13 cellular contexts compared by ENCODE assay signal in the genomic region with DNA sequence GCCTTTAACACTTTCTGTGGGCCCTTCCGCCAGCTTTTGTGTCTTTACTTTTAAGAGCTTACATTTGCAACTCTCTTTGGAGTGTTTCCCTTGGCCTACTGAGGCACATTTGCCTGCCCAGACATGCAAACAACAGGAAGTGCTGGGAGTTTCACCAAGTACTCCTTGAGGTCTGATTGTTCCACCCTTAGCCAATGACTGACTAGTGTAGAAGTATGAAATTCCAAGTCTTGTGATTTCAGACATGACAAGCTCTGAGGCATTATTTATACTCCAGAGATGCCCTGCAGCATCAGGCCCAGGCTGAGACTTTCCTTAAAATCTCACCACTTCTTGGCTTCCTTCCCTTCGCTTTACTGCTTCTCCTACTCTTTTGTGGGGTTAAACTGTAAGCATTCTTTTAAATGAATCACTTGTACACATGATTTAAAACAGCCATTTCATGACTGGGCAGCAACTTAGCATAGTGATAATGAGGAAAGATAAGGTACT.
DNase-seq lines count a peak whose midpoint lies in the region; ATAC-seq, FAIRE-seq and TF ChIP-seq lines count a peak whose summit lies in the region.
"Had no signal": no experiment of that assay in that cellular context is flagged by ENCODE, and none has a peak within 500 bp of the region (broad histone marks: within the 10 kb centered on the region; RNA-seq: fewer than 3 reads in every experiment).

No MANE protein-coding gene starts in this region.

- intact Hi-C loops in endothelial cell of umbilical vein (cut with micrococcal nuclease), result loop anchor here (2.0 kb wide), 1 partner anchor 74 kb away; no protein-coding TSS in a partner anchor

- no peak for ATAC-seq in HG02623 (IDR thresholded peaks at IDR 0.05; ENCODE audit: unreplicated experiment)
- ATAC-seq in HG02588 (IDR thresholded peaks at IDR 0.05; ENCODE audit: unreplicated experiment), result no peak
- no peak for ATAC-seq in HG03196 (IDR thresholded peaks at IDR 0.05; ENCODE audit: unreplicated experiment)
- ATAC-seq: mucosa of descending colon had no signal

- no TSS peak for BruUV-seq in endothelial cell of umbilical vein (replicated peaks; lab: Mats Ljungman, UMichigan)

- H3K9ac ChIP-seq in endothelial cell of umbilical vein (replicated peaks; ENCODE audit: extremely low read depth, insufficient read depth, low read length), result no peak overlapping the region
- H3K9ac ChIP-seq: BLaER1 treated with 17β-estradiol and CSF1 and Interleukin-3, amounts not matched to agents 10 nM and 100 nM had no signal

- POLR2A ChIA-PET in BJ (lab: Charles Lee) (no interaction called here), endothelial cell of umbilical vein (lab: Charles Lee) (no interaction called here)

- no peaks in the 10 kb centered on the region for H3K9me1 ChIP-seq in endothelial cell of umbilical vein (replicated peaks; ENCODE audit: control insufficient read depth, extremely low read depth, insufficient read depth, low read length)

- no peaks in the 10 kb centered on the region for H3K9me3 ChIP-seq in endothelial cell of umbilical vein (replicated peaks; ENCODE audit: control insufficient read depth, insufficient read depth, low read length)
- H3K9me3 ChIP-seq: BLaER1 treated with 17β-estradiol and CSF1 and Interleukin-3, amounts not matched to agents 10 nM and 100 nM; mucosa of descending colon; sigmoid colon; transverse colon had no signal

- H3K27me3 ChIP-seq in BJ (ENCODE audit: control insufficient read depth, insufficient read depth, low read length) (no peaks in the 10 kb centered on the region), endothelial cell of umbilical vein (ENCODE audit: control insufficient read depth in 2 of 2, insufficient read depth in 2 of 2, low read length in 2 of 2) (no peaks in the 10 kb centered on the region)
- H3K27me3 ChIP-seq: BLaER1 treated with 17β-estradiol and CSF1 and Interleukin-3, amounts not matched to agents 10 nM and 100 nM; sigmoid colon; transverse colon had no signal

- peak overlapping the region; percentile 54 for H2AFZ ChIP-seq in endothelial cell of umbilical vein (ENCODE audit: low read depth, low read length)

- DNase-seq in BJ (ENCODE audit: low read depth) (peak; percentile 92), NCI-H446 treated with DMSO at 0.1 percent for 48 hours (lab: John Stamatoyannopoulos, UW) (peak; percentile 29), endothelial cell of umbilical vein (ENCODE audit: low read depth, low spot score) (peak; percentile 2), medulla oblongata (ENCODE audit: extremely low spot score) (peak; percentile 44), KBM-7 (no peak)
- DNase-seq: mucosa of descending colon, RPMI8226, sigmoid colon, transverse colon had no signal

- CTCF ChIA-PET in BJ (lab: Yijun Ruan, JAX) (interaction anchor here (0.5 to 0.9 kb wide), 2 partner anchors 12 to 29 kb away, joined by 3 to 4 read pairs; no protein-coding TSS in a partner anchor), endothelial cell of umbilical vein (lab: Charles Lee) (interaction anchor here (1.4 kb wide), 1 partner anchor 9 kb away, joined by 3 read pairs; no protein-coding TSS in a partner anchor)

- H3K79me2 ChIP-seq in endothelial cell of umbilical vein (ENCODE audit: control insufficient read depth, insufficient read depth, low read length), result no peaks in the 10 kb centered on the region

- no peaks in the 10 kb centered on the region for H4K20me1 ChIP-seq in endothelial cell of umbilical vein (replicated peaks; ENCODE audit: control insufficient read depth, extremely low read depth, insufficient read depth, low read length)
- H4K20me1 ChIP-seq: BLaER1 treated with 17β-estradiol and CSF1 and Interleukin-3, amounts not matched to agents 10 nM and 100 nM had no signal

- in situ Hi-C loops in KBM-7 (cut with MboI; ENCODE audit: low pct_unique_long_range_greater_than_20kb, low sequenced_read_pairs), result no loop called here

- no peak for TF ChIP-seq CTCF in BJ (IDR thresholded peaks at IDR 0.05; ENCODE audit: insufficient read depth, low read depth, low read length)
- no peak for TF ChIP-seq CTCF in endothelial cell of umbilical vein (IDR thresholded peaks at IDR 0.05; ENCODE audit: extremely low read depth in 1 of 2, insufficient read depth in 1 of 2, low read depth in 1 of 2, low read length in 2 of 2)

- FAIRE-seq in endothelial cell of umbilical vein (lab: Jason Lieb, UNC), result no peak

- dilution Hi-C loops in endothelial cell of umbilical vein (cut with MboI; ENCODE audit: extremely low pct_ligation_motif_present, low sequenced_read_pairs), result no loop called here

- H3K36me3 ChIP-seq in BJ (ENCODE audit: control insufficient read depth, insufficient read depth, low read length) (no peaks in the 10 kb centered on the region), endothelial cell of umbilical vein (ENCODE audit: control insufficient read depth in 2 of 2, extremely low read depth in 1 of 2, insufficient read depth in 2 of 2, low read length in 2 of 2) (no peaks in the 10 kb centered on the region)
- H3K36me3 ChIP-seq: BLaER1 treated with 17β-estradiol and CSF1 and Interleukin-3, amounts not matched to agents 10 nM and 100 nM; sigmoid colon; transverse colon had no signal

- no peak overlapping the region for H3K4me2 ChIP-seq in endothelial cell of umbilical vein (ENCODE audit: insufficient read depth, low read length)
- H3K4me2 ChIP-seq: BLaER1 treated with 17β-estradiol and CSF1 and Interleukin-3, amounts not matched to agents 10 nM and 100 nM had no signal

- H3K27ac ChIP-seq in endothelial cell of umbilical vein (ENCODE audit: insufficient read depth, low read depth, low read length), result no peak overlapping the region
- H3K27ac ChIP-seq: BLaER1 treated with 17β-estradiol and CSF1 and Interleukin-3, amounts not matched to agents 10 nM and 100 nM; sigmoid colon; transverse colon had no signal

- no peak for TF ChIP-seq POLR2A in endothelial cell of umbilical vein (IDR thresholded peaks at IDR 0.05; ENCODE audit: low read depth, low read length)

- H3K4me1 ChIP-seq in endothelial cell of umbilical vein (ENCODE audit: control insufficient read depth, extremely low read depth, insufficient read depth, low read length), result no peaks in the 10 kb centered on the region
- H3K4me1 ChIP-seq: BLaER1 treated with 17β-estradiol and CSF1 and Interleukin-3, amounts not matched to agents 10 nM and 100 nM; sigmoid colon; transverse colon had no signal

- H3K4me3 ChIP-seq in BJ (ENCODE audit: low read depth, low read length), result no peak overlapping the region
- no peak overlapping the region for H3K4me3 ChIP-seq in endothelial cell of umbilical vein (replicated peaks in 1 of 3; ENCODE audit: insufficient read depth in 1 of 3, low read depth in 1 of 3, low read length in 3 of 3)
- H3K4me3 ChIP-seq: BLaER1 treated with 17β-estradiol and CSF1 and Interleukin-3, amounts not matched to agents 10 nM and 100 nM; mucosa of descending colon; sigmoid colon; transverse colon had no signal

TF ChIP-seq in endothelial cell of umbilical vein, 7 proteins besides CTCF, POLR2A, EP300 and RAD21:
- TF ChIP-seq MYC (IDR thresholded peaks at IDR 0.05; ENCODE audit: low read depth, low read length) (no peak), POLR2AphosphoS5 (IDR thresholded peaks at IDR 0.05; ENCODE audit: insufficient read depth, low read depth, low read length) (no peak), FOS (IDR thresholded peaks at IDR 0.05; ENCODE audit: borderline replicate concordance, insufficient read depth, low read length) (no peak), GATA2 (IDR thresholded peaks at IDR 0.05; ENCODE audit: insufficient read depth, insufficient read length, low read depth, low read length) (no peak), JUN (IDR thresholded peaks at IDR 0.05; ENCODE audit: borderline replicate concordance, insufficient read depth, insufficient read length, low read depth) (no peak), EZH2 (IDR thresholded peaks at IDR 0.05; ENCODE audit: borderline replicate concordance, low read depth, low read length, severe bottlenecking) (no peak)
- TF ChIP-seq, protein P1, sequence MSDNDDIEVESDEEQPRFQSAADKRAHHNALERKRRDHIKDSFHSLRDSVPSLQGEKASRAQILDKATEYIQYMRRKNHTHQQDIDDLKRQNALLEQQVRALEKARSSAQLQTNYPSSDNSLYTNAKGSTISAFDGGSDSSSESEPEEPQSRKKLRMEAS (IDR thresholded peaks at IDR 0.05; ENCODE audit: insufficient read depth, insufficient read length), result no peak
